Comparison of ENCODE assay signal across 22 cellular contexts in the genomic region with DNA sequence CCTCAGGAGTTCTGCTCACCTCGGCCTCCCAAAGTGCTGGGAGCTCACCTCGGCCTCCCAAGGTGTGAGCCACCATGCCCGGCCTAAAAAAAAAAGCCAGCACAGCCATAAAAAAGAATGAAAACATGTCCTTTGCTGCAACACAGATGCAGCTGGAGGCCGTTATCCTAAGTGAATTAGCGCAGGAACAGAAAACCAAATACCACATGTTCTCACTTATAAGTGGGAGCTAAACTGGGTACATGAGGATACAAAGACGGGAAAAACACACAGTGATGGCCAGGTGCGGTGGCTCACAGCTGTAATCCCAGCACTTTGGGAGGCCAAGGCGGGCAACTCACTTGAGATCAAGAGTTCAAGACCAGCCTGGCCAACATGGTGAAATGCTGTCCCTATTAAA. TPM values are rescaled to one million over a fixed set of nuclear protein-coding genes. Genes with fewer than 3 reads are reported as not detected.
DNase-seq lines count a peak whose midpoint lies in the region; ATAC-seq and TF ChIP-seq lines count a peak whose summit lies in the region.
"Had no signal": no experiment of that assay in that cellular context is flagged by ENCODE, and none has a peak within 500 bp of the region (broad histone marks: within the 10 kb centered on the region; RNA-seq: fewer than 3 reads in every experiment).

No MANE protein-coding gene starts in this region.

- H3K4me1 Mint-ChIP-seq in Caco-2 (ENCODE audit: low read depth, unreplicated experiment) = peaks cover 24% of the 10 kb centered on the region

- H3K36me3 Mint-ChIP-seq in Caco-2 (ENCODE audit: insufficient read depth, unreplicated experiment) = peaks cover 86% of the 10 kb centered on the region

- H3K4me3 ChIP-seq in Caco-2 (ENCODE audit: low read depth, low read length) = no peak overlapping the region
- no peak overlapping the region for H3K4me3 ChIP-seq in hepatocyte
- no peak overlapping the region for H3K4me3 ChIP-seq in spleen
- H3K4me3 ChIP-seq: A549; BLaER1 treated with 17β-estradiol and CSF1 and Interleukin-3, amounts not matched to agents 10 nM and 100 nM; GM23248 had no signal

- no peaks in the 10 kb centered on the region for H3K27me3 ChIP-seq in Caco-2 (replicated peaks; ENCODE audit: control insufficient read depth, insufficient read depth, low read length)
- no peaks in the 10 kb centered on the region for H3K27me3 ChIP-seq in hepatocyte
- no peaks in the 10 kb centered on the region for H3K27me3 ChIP-seq in spleen (replicated peaks in 1 of 7)
- H3K27me3 ChIP-seq: BE2C; BLaER1 treated with 17β-estradiol and CSF1 and Interleukin-3, amounts not matched to agents 10 nM and 100 nM had no signal

- CTCF ChIA-PET in Caco-2 (lab: Charles Lee) = no interaction called here

- no peaks in the 10 kb centered on the region for H3K9me2 ChIP-seq in hepatocyte (replicated peaks; ENCODE audit: insufficient read depth)

- H3K4me3 Mint-ChIP-seq in Caco-2 (ENCODE audit: unreplicated experiment) = peak overlapping the region; percentile 11
- H3K4me3 Mint-ChIP-seq: CD14-positive monocyte; CD4-positive, alpha-beta T cell had no signal

- ATAC-seq in HG02938 (IDR thresholded peaks at IDR 0.05; ENCODE audit: unreplicated experiment) = no peak
- ATAC-seq: A549 had no signal

- H3K9me3 Mint-ChIP-seq in Caco-2 (ENCODE audit: unreplicated experiment) = no peaks in the 10 kb centered on the region
- H3K9me3 Mint-ChIP-seq: CD14-positive monocyte; CD4-positive, alpha-beta T cell; CD8-positive, alpha-beta memory T cell had no signal

- POLR2A ChIA-PET in Caco-2 (lab: Charles Lee) = no interaction called here

- no TSS peak for BruUV-seq in Caco-2 (replicated peaks; lab: Mats Ljungman, UMichigan)

- H3K79me2 ChIP-seq in hepatocyte = peaks cover 62% of the 10 kb centered on the region

- peak overlapping the region; percentile 47 for H3K4me2 ChIP-seq in hepatocyte
- H3K4me2 ChIP-seq: BLaER1 treated with 17β-estradiol and CSF1 and Interleukin-3, amounts not matched to agents 10 nM and 100 nM had no signal

- H3K27ac ChIP-seq in hepatocyte (peak overlapping the region; percentile 86), spleen (no peak overlapping the region)
- H3K27ac ChIP-seq: BLaER1 treated with 17β-estradiol and CSF1 and Interleukin-3, amounts not matched to agents 10 nM and 100 nM; GM23248 had no signal

- no peaks in the 10 kb centered on the region for H3K9me3 ChIP-seq in Caco-2
- no peaks in the 10 kb centered on the region for H3K9me3 ChIP-seq in hepatocyte (ENCODE audit: low read depth)
- no peaks in the 10 kb centered on the region for H3K9me3 ChIP-seq in spleen
- H3K9me3 ChIP-seq: A549; BE2C; BLaER1 treated with 17β-estradiol and CSF1 and Interleukin-3, amounts not matched to agents 10 nM and 100 nM had no signal

- H3K4me1 ChIP-seq in Caco-2 = peaks cover 39% of the 10 kb centered on the region
- H3K4me1 ChIP-seq in hepatocyte (ENCODE audit: insufficient read depth) = no peaks in the 10 kb centered on the region
- peaks cover 0 to 19% (median 10%) of the 10 kb centered on the region in 6 donors for H3K4me1 ChIP-seq in spleen
- H3K4me1 ChIP-seq: BE2C had no signal

- WGBS in hepatocyte (ENCODE audit: low lambda C conversion rate, missing lambda C conversion rate) = 86% methylated on average over 8 of the region's 8 CpGs
- WGBS in spleen, 5 donors = 95 to 99% (median 96%) methylated on average over 8 of the region's 8 CpGs

- intact Hi-C loops in Caco-2 (cut with micrococcal nuclease; ENCODE audit: unreplicated experiment) (no loop called here), spleen (cut with DNase I; ENCODE audit: low total_unique reads) (no loop called here)

- H3K36me3 ChIP-seq in Caco-2 (ENCODE audit: control insufficient read depth, insufficient read depth, low read length) (peaks cover 2% of the 10 kb centered on the region; the same call in 1 of the 2 replicates), hepatocyte (replicated peaks; ENCODE audit: insufficient read depth, low read depth) (no peaks in the 10 kb centered on the region), spleen (peaks cover 0 to 40% (median 0%) of the 10 kb centered on the region in 6 donors)

- peak overlapping the region; percentile 88 for H3K27ac Mint-ChIP-seq in Caco-2 (ENCODE audit: unreplicated experiment)
- H3K27ac Mint-ChIP-seq: CD4-positive, alpha-beta T cell; CD8-positive, alpha-beta memory T cell had no signal

- H2AFZ ChIP-seq in hepatocyte = no peak overlapping the region
- H2AFZ ChIP-seq: GM23248 had no signal

- no peaks in the 10 kb centered on the region for H4K20me1 ChIP-seq in hepatocyte (ENCODE audit: insufficient read depth, poor library complexity, severe bottlenecking)
- H4K20me1 ChIP-seq: BLaER1 treated with 17β-estradiol and CSF1 and Interleukin-3, amounts not matched to agents 10 nM and 100 nM had no signal

- TF ChIP-seq CTCF in Caco-2 (IDR thresholded peaks at IDR 0.05; ENCODE audit: insufficient read depth in 1 of 2, low read depth in 1 of 2, low read length in 1 of 2, severe bottlenecking in 1 of 2, unreplicated experiment in 1 of 2) (no peak), hepatocyte (IDR thresholded peaks at IDR 0.05; ENCODE audit: poor library complexity) (no peak), spleen (IDR thresholded peaks at IDR 0.05 in 8 of 11, conservative IDR thresholded peaks at IDR 0.05 in 3 of 11) (no peak)

- TF ChIP-seq POLR2A in spleen (IDR thresholded peaks at IDR 0.05) = no peak

- no peaks in the 10 kb centered on the region for H3K27me3 Mint-ChIP-seq in Caco-2 (ENCODE audit: insufficient read depth, unreplicated experiment)
- H3K27me3 Mint-ChIP-seq: CD4-positive, alpha-beta T cell; CD8-positive, alpha-beta memory T cell had no signal

- DNase-seq in Caco-2 (no peak), SK-N-DZ (ENCODE audit: low spot score) (peak; percentile 61), hepatocyte (ENCODE audit: low spot score) (no peak), spleen (peak; percentile 24), putamen (ENCODE audit: low spot score) (no peak), NCI-H1930 (lab: John Stamatoyannopoulos, UW) (no peak)
- DNase-seq: 8988T; ACHN; AML-193; BE2C; Calu3; CD4-positive, alpha-beta T cell; CD8-positive, alpha-beta memory T cell; DMS53; DMS79 treated with DMSO at 0.1 percent for 48 hours; GM23248; H7; HCEC 1CT had no signal

RNA-seq across cellular contexts. Expression of a gene that starts 20.9 kb away (rescaled TPM):
- total RNA-seq in Caco-2 (2022) = 107 and 111 TPM in 2 replicates
- 59.2 and 65.6 TPM in 2 replicates for polyA plus RNA-seq in SK-N-DZ (2014; cell fraction: cytosol; rRNA removed)
- polyA plus RNA-seq in SK-N-DZ (2014; cell fraction: nucleus; rRNA removed) = 26.2 and 26.6 TPM in 2 replicates
- total RNA-seq in hepatocyte = 160 TPM in 2 replicates
- polyA plus RNA-seq in hepatocyte = 35.5 and 48.0 TPM in 2 replicates
- total RNA-seq in spleen = 10 to 100 TPM in 2 of 7 donors, 1 to 10 TPM in 5; 5.0 to 11.3 (median 7.3) TPM
- 1 to 10 TPM; 2.2 to 8.4 (median 4.8) TPM for polyA plus RNA-seq in spleen

RNA-seq across cellular contexts. Expression of a gene that starts 21.2 kb away (rescaled TPM):
- total RNA-seq in Caco-2 (2022) (242 and 248 TPM in 2 replicates), hepatocyte (166 and 206 TPM in 2 replicates), spleen (100 to 1,000 TPM in 1 of 7 donors, 10 to 100 TPM in 6; 71.5 to 107 (median 84.9) TPM)
- 344 and 383 TPM in 2 replicates for polyA plus RNA-seq in SK-N-DZ (2014; cell fraction: cytosol; rRNA removed)
- polyA plus RNA-seq in SK-N-DZ (2014; cell fraction: nucleus; rRNA removed) = 300 and 367 TPM in 2 replicates
- polyA plus RNA-seq in hepatocyte (121 and 131 TPM in 2 replicates), spleen (100 to 1,000 TPM; 113 to 139 (median 133) TPM)

RNA-seq across cellular contexts. Expression of a gene that starts 33.7 kb away (rescaled TPM):
- total RNA-seq in Caco-2 (2022) = 150 and 172 TPM in 2 replicates
- 115 and 137 TPM in 2 replicates for polyA plus RNA-seq in SK-N-DZ (2014; cell fraction: cytosol; rRNA removed)
- polyA plus RNA-seq in SK-N-DZ (2014; cell fraction: nucleus; rRNA removed) = 121 and 134 TPM in 2 replicates
- 139 and 161 TPM in 2 replicates for total RNA-seq in hepatocyte
- 163 and 181 TPM in 2 replicates for polyA plus RNA-seq in hepatocyte
- total RNA-seq in spleen = 100 to 1,000 TPM in 6 of 7 donors, 10 to 100 TPM in 1; 96.5 to 145 (median 132) TPM
- 10 to 100 TPM; 57.1 to 81.3 (median 60.4) TPM for polyA plus RNA-seq in spleen

Comparison
In these comparisons a context has a peak if more than half of its experiments do, and no peak if none do; other contexts are left out.
1. DNase-seq: peak in SK-N-DZ (single experiment) and spleen (single experiment); none in Caco-2 (0 of 2), hepatocyte (single experiment), putamen (single experiment) and NCI-H1930 (0 of 2).